Comparison of ENCODE assay signal across 22 cellular contexts in the genomic region with DNA sequence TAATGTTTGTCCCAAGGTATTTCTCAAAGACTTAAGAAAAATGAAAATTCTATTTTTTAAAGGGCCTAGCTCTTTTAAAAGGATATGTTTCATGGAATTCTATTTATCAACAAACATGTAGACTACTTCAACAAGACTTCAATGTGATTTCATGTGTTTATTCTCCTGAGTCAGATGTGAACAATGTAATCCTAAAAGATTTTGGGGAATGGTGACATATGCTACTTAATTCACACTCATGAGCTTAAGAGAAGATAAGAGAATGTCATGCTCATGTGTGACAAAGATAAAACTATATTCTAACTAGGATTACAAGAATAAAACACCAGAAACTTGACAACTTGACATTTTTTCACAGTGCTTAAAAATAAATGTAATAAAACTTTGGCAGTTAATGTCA.
"Had no signal": no experiment of that assay in that cellular context is flagged by ENCODE, and none has a peak within 500 bp of the region (broad histone marks: within the 10 kb centered on the region; RNA-seq: fewer than 3 reads in every experiment).

No MANE protein-coding gene starts in this region.

- H3K9me3 ChIP-seq: esophagus squamous epithelium, gastroesophageal sphincter, pancreas, suprapubic skin, thyroid gland, uterus had no signal

- FAIRE-seq: keratinocyte had no signal

- H3K9me3 Mint-ChIP-seq: immature natural killer cell, naive B cell, nephron, type B pancreatic cell had no signal

- ATAC-seq: gastroesophageal sphincter, left ventricle myocardium superior, pancreas, right cardiac atrium had no signal

- DNase-seq: dermis blood vessel endothelial cell; esophagus squamous epithelium; glutamatergic neuron; immature natural killer cell; left ventricle myocardium superior; mesenchymal stem cell; naive B cell; occipital lobe; pancreas; right cardiac atrium; stimulated activated CD4-positive, alpha-beta T cell treated with anti-CD3 and anti-CD28 coated beads, Interleukin-2, amount 100 ng/mL, for 48 hours; stimulated activated naive CD4-positive, alpha-beta T cell treated with Interleukin-2 at 50 U/mL for 16 hours; thyroid gland; uterus had no signal

- H3K27ac Mint-ChIP-seq: immature natural killer cell, naive B cell, nephron, progenitor cell of endocrine pancreas, type B pancreatic cell had no signal

- H3K4me3 Mint-ChIP-seq: immature natural killer cell, naive B cell, nephron, type B pancreatic cell had no signal

- H3K27me3 ChIP-seq: esophagus squamous epithelium, gastroesophageal sphincter, pancreas, suprapubic skin, thyroid gland, uterus had no signal

- H3K4me1 Mint-ChIP-seq: immature natural killer cell, naive B cell had no signal

- H3K36me3 ChIP-seq: esophagus squamous epithelium, gastroesophageal sphincter, pancreas, suprapubic skin, thyroid gland, uterus had no signal

- H3K36me3 Mint-ChIP-seq: naive B cell, type B pancreatic cell had no signal

- H3K27ac ChIP-seq: esophagus squamous epithelium, gastroesophageal sphincter, pancreas, suprapubic skin, thyroid gland had no signal

- H3K4me3 ChIP-seq: esophagus squamous epithelium, gastroesophageal sphincter, lung, pancreas, smooth muscle cell, suprapubic skin, thyroid gland, uterus had no signal

- H3K4me1 ChIP-seq: uterus had no signal
